Comparison of ENCODE assay signal across 13 cellular contexts in the genomic region with DNA sequence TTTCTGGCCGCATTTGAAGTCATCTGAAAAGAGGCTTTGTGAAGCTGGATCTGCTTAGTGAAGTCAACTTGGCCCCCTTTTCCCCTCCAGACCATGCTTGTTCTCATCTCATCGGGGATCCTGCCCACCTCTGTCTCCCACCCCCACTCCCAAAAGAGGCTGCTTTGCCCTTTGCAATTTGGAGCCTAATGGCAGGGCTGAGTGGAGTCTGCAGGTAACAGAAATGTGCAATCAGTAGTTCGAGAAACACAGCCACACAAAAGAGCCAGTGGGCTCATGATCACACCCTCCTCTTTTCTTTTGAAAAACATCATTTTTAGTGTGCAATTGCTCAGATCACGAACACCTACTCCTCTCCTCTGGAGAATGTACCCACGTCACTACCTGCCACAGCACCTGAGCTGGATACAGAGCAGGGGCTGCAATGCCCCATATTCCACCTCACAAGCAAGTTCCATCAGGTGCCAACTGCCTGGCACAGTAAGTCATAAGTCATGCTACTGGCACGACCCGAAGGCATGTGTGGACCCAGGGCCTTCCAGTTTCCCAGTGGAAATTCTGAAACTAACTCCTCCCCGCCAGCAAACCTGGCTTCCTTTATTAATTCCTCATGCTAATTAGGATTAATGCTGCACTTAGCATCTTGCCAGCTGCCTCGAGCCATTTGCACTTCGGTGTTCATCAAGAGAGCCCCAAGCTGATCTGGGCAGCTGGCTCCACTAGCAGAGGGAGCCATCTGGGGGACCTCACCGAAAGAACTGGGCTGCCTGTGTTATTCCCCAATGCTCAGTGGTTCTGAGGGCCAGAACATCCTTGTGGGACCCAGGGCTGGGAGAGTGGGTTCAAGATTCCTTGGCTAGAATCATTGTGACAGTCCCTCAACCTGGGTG. TPM values are rescaled to one million over a fixed set of nuclear protein-coding genes. Genes with fewer than 3 reads are reported as not detected.
DNase-seq lines count a peak whose midpoint lies in the region; ATAC-seq, FAIRE-seq and TF ChIP-seq lines count a peak whose summit lies in the region.
"Had no signal": no experiment of that assay in that cellular context is flagged by ENCODE, and none has a peak within 500 bp of the region (broad histone marks: within the 10 kb centered on the region; RNA-seq: fewer than 3 reads in every experiment).

No MANE protein-coding gene starts in this region.

- H2BK15ac ChIP-seq in H9 (ENCODE audit: low read depth, low read length) = no peak overlapping the region

- H3K4me3 ChIP-seq in CD4-positive, CD25-positive, alpha-beta regulatory T cell (ENCODE audit: low read depth, low read length) = no peak overlapping the region

- H3K56ac ChIP-seq in H9 (ENCODE audit: insufficient read length, low read depth, low read length) = no peak overlapping the region

- peaks cover 18% of the 10 kb centered on the region for H3K23me2 ChIP-seq in H9 (ENCODE audit: insufficient read length, low read depth, low read length, poor library complexity, severe bottlenecking)

- no peak overlapping the region for H2BK120ac ChIP-seq in H9 (ENCODE audit: low read depth, low read length, poor library complexity, severe bottlenecking)

- ATAC-seq in CD4-positive, CD25-positive, alpha-beta regulatory T cell (ENCODE audit: low read depth in 2 of 2) = no peak
- ATAC-seq in GM18505 (IDR thresholded peaks at IDR 0.05; ENCODE audit: unreplicated experiment) (no peak), GM19452 (IDR thresholded peaks at IDR 0.05; ENCODE audit: unreplicated experiment) (no peak)

- no peak overlapping the region for H3K9ac ChIP-seq in H9 (ENCODE audit: extremely low read depth, insufficient read length, low read length)

- no peak overlapping the region for H3T11ph ChIP-seq in H9 (ENCODE audit: low read length)

- no peak overlapping the region for H2BK5ac ChIP-seq in H9 (ENCODE audit: insufficient read length, low read length)

- no peak overlapping the region for H4K91ac ChIP-seq in H9 (ENCODE audit: insufficient read length, low read depth, low read length)

- DNase-seq in CD4-positive, CD25-positive, alpha-beta regulatory T cell = no peak
- DNase-seq in H9 = no peak
- DNase-seq in mesothelial cell of epicardium (ENCODE audit: low spot score in 2 of 2, unreplicated experiment in 2 of 2) = no peak
- no peak for DNase-seq in activated gamma-delta T cell treated with Interleukin-2 at 50 U/mL for 16 hours
- DNase-seq in GM12892 (ENCODE audit: insufficient read length) = no peak
- DNase-seq: NCI-H146; occipital lobe; stimulated activated CD4-positive, alpha-beta T cell treated with anti-CD3 and anti-CD28 coated beads, Interleukin-1b, Interleukin-23, amount 100 ng/mL, for 48 hours had no signal

- H3K36me3 ChIP-seq in CD4-positive, CD25-positive, alpha-beta regulatory T cell (ENCODE audit: control insufficient read depth, insufficient read depth, low read length) = no peaks in the 10 kb centered on the region

- no peaks in the 10 kb centered on the region for H3K36me3 Mint-ChIP-seq in CD4-positive, CD25-positive, alpha-beta regulatory T cell
- H3K36me3 Mint-ChIP-seq in H9 (ENCODE audit: insufficient read depth in 1 of 3, low read depth in 3 of 3) (no peaks in the 10 kb centered on the region; a peak in 1 of 7 replicates), mesothelial cell of epicardium (no peaks in the 10 kb centered on the region)
- no peaks in the 10 kb centered on the region for H3K36me3 Mint-ChIP-seq in activated naive CD8-positive, alpha-beta T cell

- peaks cover 64% of the 10 kb centered on the region for H3K27me3 Mint-ChIP-seq in CD4-positive, CD25-positive, alpha-beta regulatory T cell
- H3K27me3 Mint-ChIP-seq in H9 (ENCODE audit: low read depth) = peaks cover 74% of the 10 kb centered on the region
- peaks cover 52% of the 10 kb centered on the region for H3K27me3 Mint-ChIP-seq in activated naive CD8-positive, alpha-beta T cell
- H3K27me3 Mint-ChIP-seq in mesothelial cell of epicardium (ENCODE audit: low read depth) = peaks cover 62% of the 10 kb centered on the region

- no peak overlapping the region for H3K14ac ChIP-seq in H9 (ENCODE audit: insufficient read depth, low read length)

- 0 out of 2 replicates have a peak, but pooled peaks cover 3% of the 10 kb centered on the region for H3K79me2 ChIP-seq in H9 (ENCODE audit: insufficient read depth, low read length)

- WGBS in H9 (ENCODE audit: extremely low coverage, insufficient read length, low lambda C conversion rate) = no CpG with 5 or more reads among the region's 11 CpGs

- H2BK12ac ChIP-seq in H9 (ENCODE audit: insufficient read length, low read depth, low read length) = no peak overlapping the region

- no peak overlapping the region for H2AFZ ChIP-seq in H9 (ENCODE audit: low read length)

- peak overlapping the region in 3 of 4 donors; percentile 77 to 86 (median 80) for H3K4me3 Mint-ChIP-seq in CD4-positive, CD25-positive, alpha-beta regulatory T cell
- H3K4me3 Mint-ChIP-seq in H9 = peak overlapping the region; percentile 71 to 80
- peak overlapping the region; percentile 83 for H3K4me3 Mint-ChIP-seq in activated naive CD8-positive, alpha-beta T cell
- peak overlapping the region; percentile 64 for H3K4me3 Mint-ChIP-seq in mesothelial cell of epicardium

- peaks cover 8% of the 10 kb centered on the region for H3K4me1 ChIP-seq in CD4-positive, CD25-positive, alpha-beta regulatory T cell (ENCODE audit: control insufficient read depth, insufficient read depth, low read length, poor library complexity, severe bottlenecking)
- H3K4me1 ChIP-seq in H9 (ENCODE audit: insufficient read depth, low read length) = peaks cover 2% of the 10 kb centered on the region; the same call in 1 of the 2 replicates

- H3K23ac ChIP-seq in H9 (ENCODE audit: insufficient read length, low read depth, low read length) = no peak overlapping the region

- H3K79me1 ChIP-seq in H9 (ENCODE audit: insufficient read depth, low read depth, low read length, poor library complexity, severe bottlenecking) = no peaks in the 10 kb centered on the region

- peak overlapping the region; percentile 77 for H3K4me2 ChIP-seq in H9 (ENCODE audit: insufficient read depth, insufficient read length, low read length)

- H2BK20ac ChIP-seq in H9 (ENCODE audit: low read depth, low read length, poor library complexity, severe bottlenecking) = no peak overlapping the region

- peaks cover 0 to 4% (median 0%) of the 10 kb centered on the region in 7 donors for H3K9me3 Mint-ChIP-seq in CD4-positive, CD25-positive, alpha-beta regulatory T cell
- H3K9me3 Mint-ChIP-seq in H9 (no peaks in the 10 kb centered on the region), mesothelial cell of epicardium (no peaks in the 10 kb centered on the region)
- no peaks in the 10 kb centered on the region for H3K9me3 Mint-ChIP-seq in activated naive CD8-positive, alpha-beta T cell (ENCODE audit: low read depth)

- H2AK5ac ChIP-seq in H9 (ENCODE audit: insufficient read length, low read length) = no peak overlapping the region

- H4K5ac ChIP-seq in H9 (ENCODE audit: insufficient read length, low read depth, low read length) = no peak overlapping the region

- no peak overlapping the region for H3K27ac Mint-ChIP-seq in CD4-positive, CD25-positive, alpha-beta regulatory T cell
- H3K27ac Mint-ChIP-seq in H9 (no peak overlapping the region; a peak in 1 of 7 replicates), mesothelial cell of epicardium (no peak overlapping the region)
- no peak overlapping the region for H3K27ac Mint-ChIP-seq in activated naive CD8-positive, alpha-beta T cell

- peaks cover 0 to 16% (median 3%) of the 10 kb centered on the region in 4 donors for H3K4me1 Mint-ChIP-seq in CD4-positive, CD25-positive, alpha-beta regulatory T cell
- peaks cover 33 to 41% of the 10 kb centered on the region in 2 experiments for H3K4me1 Mint-ChIP-seq in H9
- peaks cover 13% of the 10 kb centered on the region for H3K4me1 Mint-ChIP-seq in activated naive CD8-positive, alpha-beta T cell (ENCODE audit: low read depth)
- H3K4me1 Mint-ChIP-seq in mesothelial cell of epicardium = peaks cover 26% of the 10 kb centered on the region

- FAIRE-seq in GM12892 (lab: Jason Lieb, UNC) = no peak
- FAIRE-seq: endometrium had no signal

- no peak overlapping the region for H4K8ac ChIP-seq in H9 (replicated peaks; ENCODE audit: insufficient read length, low read depth, low read length)

- peaks cover 31% of the 10 kb centered on the region for H3K27me3 ChIP-seq in CD4-positive, CD25-positive, alpha-beta regulatory T cell (ENCODE audit: control insufficient read depth, insufficient read depth, low read length)
- peaks cover 18% of the 10 kb centered on the region; the same call in 1 of the 2 replicates for H3K27me3 ChIP-seq in H9 (ENCODE audit: insufficient read depth, low read length)

- no peaks in the 10 kb centered on the region for H3K9me3 ChIP-seq in CD4-positive, CD25-positive, alpha-beta regulatory T cell (ENCODE audit: control insufficient read depth in 2 of 2, low read length in 2 of 2)
- no peaks in the 10 kb centered on the region for H3K9me3 ChIP-seq in H9 (ENCODE audit: control insufficient read depth, low read depth, low read length)

- TF ChIP-seq CTCF in H9 (conservative IDR thresholded peaks at IDR 0.05) (no peak), mesothelial cell of epicardium (IDR thresholded peaks at IDR 0.05; ENCODE audit: unreplicated experiment) (no peak)

- H3K4ac ChIP-seq in H9 (ENCODE audit: low read depth, low read length) = no peak overlapping the region

- H3K18ac ChIP-seq in H9 (ENCODE audit: insufficient read length, low read depth, low read length) = no peak overlapping the region

- TF ChIP-seq POLR2A in GM18505 (IDR thresholded peaks at IDR 0.05; ENCODE audit: borderline replicate concordance, extremely low read depth, insufficient read depth, insufficient read length) (no peak), GM12892 (IDR thresholded peaks at IDR 0.05; ENCODE audit: low read depth, low read length) (no peak)

- H3K27ac ChIP-seq in CD4-positive, CD25-positive, alpha-beta regulatory T cell (ENCODE audit: insufficient read depth, low read length, poor library complexity, severe bottlenecking) = no peak overlapping the region
- H3K27ac ChIP-seq in H9 (ENCODE audit: insufficient read length, low read depth, low read length) = no peak overlapping the region

- H4K20me1 ChIP-seq in H9 (ENCODE audit: control insufficient read depth, insufficient read depth, insufficient read length) = no peaks in the 10 kb centered on the region

RNA-seq across cellular contexts. Expression of a gene that starts 2.3 kb away (rescaled TPM):
- total RNA-seq in CD4-positive, CD25-positive, alpha-beta regulatory T cell = not detected
- not detected for polyA plus RNA-seq in CD4-positive, CD25-positive, alpha-beta regulatory T cell
- 6.0 and 6.3 TPM in 2 replicates for total RNA-seq in H9 (2021)
- 9.5 to 10.4 TPM (median 10.1 TPM) in 3 replicates for total RNA-seq in mesothelial cell of epicardium
- polyA plus RNA-seq in GM12892 (2012; ENCODE audit: missing spikeins) = not detected
- total RNA-seq: OCI-LY7 had no signal
